ENCODE assay signal across 10 cellular contexts in the genomic region with DNA sequence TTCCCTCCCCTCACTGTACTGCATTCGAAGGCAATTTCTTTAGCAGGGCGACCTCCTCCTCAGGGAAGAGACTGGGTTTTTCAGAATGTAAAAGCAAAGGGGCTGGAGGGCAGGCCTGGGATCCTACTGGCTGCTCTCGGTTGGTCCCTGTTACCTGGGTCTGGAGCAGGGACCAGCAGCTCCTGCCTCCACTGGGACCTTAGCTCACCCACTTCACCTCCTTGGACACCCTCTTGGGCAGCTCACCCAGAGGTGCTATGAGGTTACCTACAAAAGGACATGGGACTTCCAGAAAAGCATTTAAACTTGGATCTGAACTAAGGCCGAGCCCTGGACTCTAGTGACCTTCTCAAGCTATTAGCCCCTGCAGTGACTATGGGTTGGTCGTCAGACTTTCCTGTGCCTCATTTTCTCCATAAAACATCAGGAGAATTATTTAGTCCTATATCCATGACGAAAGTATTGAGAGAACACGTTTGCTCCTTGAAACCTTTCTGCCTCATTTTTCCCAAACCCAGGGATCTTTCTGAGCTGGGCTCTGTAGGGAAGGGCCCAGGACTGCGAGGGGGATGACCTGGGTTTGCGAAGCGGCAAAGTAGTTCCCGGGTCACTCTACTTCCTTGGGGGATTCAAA.
A peak's percentile ranks its signal among the peaks of the same experiment; 100 is the strongest.
DNase-seq lines count a peak whose midpoint lies in the region; ATAC-seq and TF ChIP-seq lines count a peak whose summit lies in the region.
"Had no signal": no experiment of that assay in that cellular context is flagged by ENCODE, and none has a peak within 500 bp of the region (broad histone marks: within the 10 kb centered on the region; RNA-seq: fewer than 3 reads in every experiment).

No MANE protein-coding gene starts in this region.

- TF ChIP-seq CTCF in heart right ventricle (IDR thresholded peaks at IDR 0.05): no peak
- TF ChIP-seq CTCF in brain (conservative IDR thresholded peaks at IDR 0.05): no peak
- TF ChIP-seq CTCF in mesothelial cell of epicardium (IDR thresholded peaks at IDR 0.05; ENCODE audit: unreplicated experiment): no peak
- TF ChIP-seq CTCF in vagina (IDR thresholded peaks at IDR 0.05): no peak

- ATAC-seq in heart right ventricle (no peak), Right ventricle myocardium superior (ENCODE audit: poor library complexity) (no peak), GM18517 (IDR thresholded peaks at IDR 0.05; ENCODE audit: unreplicated experiment) (no peak)

- H3K27ac Mint-ChIP-seq in brain: peak overlapping the region; percentile 83 to 96 (median 92)
- peak overlapping the region; percentile 93 for H3K27ac Mint-ChIP-seq in mesothelial cell of epicardium

- H3K4me1 ChIP-seq in heart right ventricle: peaks cover 0 to 26% (median 5%) of the 10 kb centered on the region in 9 donors
- H3K4me1 ChIP-seq in vagina: peaks cover 10% of the 10 kb centered on the region

- WGBS in heart right ventricle, 2 donors: 68 to 74% methylated on average over 11 of the region's 11 CpGs

- H3K9me3 Mint-ChIP-seq in brain (peaks cover 0 to 6% (median 0%) of the 10 kb centered on the region in 5 experiments), mesothelial cell of epicardium (no peaks in the 10 kb centered on the region)

- H3K4me1 Mint-ChIP-seq in brain: peaks cover 39% of the 10 kb centered on the region
- H3K4me1 Mint-ChIP-seq in mesothelial cell of epicardium: peaks cover 23% of the 10 kb centered on the region

- H3K4me3 ChIP-seq in heart right ventricle (peak overlapping the region; percentile 12 to 57 (median 52)), vagina (peak overlapping the region; percentile 48 to 60)

- H3K27me3 ChIP-seq in heart right ventricle: peaks cover 9 to 86% (median 52%) of the 10 kb centered on the region in 7 donors
- no peaks in the 10 kb centered on the region for H3K27me3 ChIP-seq in vagina

- H3K4me3 Mint-ChIP-seq in brain (peak overlapping the region; percentile 91 to 95 (median 94)), mesothelial cell of epicardium (peak overlapping the region; percentile 94)

- intact Hi-C loops in heart right ventricle (cut with DNase I): no loop called here
- intact Hi-C loops in Right ventricle myocardium superior (cut with DNase I): no loop called here
- intact Hi-C loops in vagina (cut with DNase I): no loop called here

- H3K36me3 Mint-ChIP-seq in brain (no peaks in the 10 kb centered on the region), mesothelial cell of epicardium (no peaks in the 10 kb centered on the region)

- peaks cover 7% of the 10 kb centered on the region for H3K27me3 Mint-ChIP-seq in brain
- H3K27me3 Mint-ChIP-seq in mesothelial cell of epicardium (ENCODE audit: low read depth): peaks cover 74% of the 10 kb centered on the region

- no peak for TF ChIP-seq POLR2A in vagina (IDR thresholded peaks at IDR 0.05)

- H3K36me3 ChIP-seq in heart right ventricle (no peaks in the 10 kb centered on the region), vagina (no peaks in the 10 kb centered on the region)

- no peak for DNase-seq in heart right ventricle
- no peak for DNase-seq in Right ventricle myocardium superior
- no peak for DNase-seq in mesothelial cell of epicardium (ENCODE audit: low spot score in 2 of 2, unreplicated experiment in 2 of 2)
- DNase-seq in vagina (ENCODE audit: extremely low spot score in 2 of 2): no peak
- DNase-seq in RKO (ENCODE audit: low spot score): no peak
- no peak for DNase-seq in stimulated activated CD4-positive, alpha-beta T cell treated with anti-CD3 and anti-CD28 coated beads, Interleukin-12 subunit alpha, Interleukin-12 subunit beta, amount 100 ng/mL, for 4 hours
- DNase-seq: DMS79 treated with DMSO at 0.1 percent for 48 hours, NCI-H2081 treated with DMSO at 0.1 percent for 48 hours had no signal

- H3K9me3 ChIP-seq in heart right ventricle: no peaks in the 10 kb centered on the region
- no peaks in the 10 kb centered on the region for H3K9me3 ChIP-seq in vagina

- H3K27ac ChIP-seq in heart right ventricle (no peak overlapping the region), vagina (no peak overlapping the region)
